Comparison of ENCODE assay signal across 8 cellular contexts in genomic region chr16:3879887-3880564, GRCh38.
DNase-seq lines count a peak whose midpoint lies in the region; ATAC-seq and FAIRE-seq lines count a peak whose summit lies in the region.

No MANE protein-coding gene starts in this region.

- H3K27ac ChIP-seq in skin epidermis, result peak overlapping the region; percentile 56 to 98 (median 92)

- FAIRE-seq in HTR-8/SVneo (lab: Jason Lieb, UNC), result no peak

- peak; percentile 74 for DNase-seq in CD1c-positive myeloid dendritic cell (ENCODE audit: extremely low spot score)
- peak; percentile 50 for DNase-seq in HTR-8/SVneo (ENCODE audit: insufficient read length, low spot score)
- DNase-seq in T-helper 22 cell (ENCODE audit: low read depth), result peak; percentile 54
- peak; percentile 89 for DNase-seq in astrocyte of the hippocampus (ENCODE audit: low read depth, low spot score)
- DNase-seq in KG1 (lab: John Stamatoyannopoulos, UW), result no peak

- peak; percentile 62 for ATAC-seq in GM19452 (IDR thresholded peaks at IDR 0.05; ENCODE audit: unreplicated experiment)

- H3K4me3 ChIP-seq in iPS-11a (ENCODE audit: low read depth, low read length) (peak overlapping the region; percentile 86), skin epidermis (peak overlapping the region; percentile 76 to 95 (median 91))
